8 cellular contexts compared by ENCODE assay signal in genomic region chr21:30839304-30839703, GRCh38.
DNase-seq lines count a peak whose midpoint lies in the region; ATAC-seq and TF ChIP-seq lines count a peak whose summit lies in the region.

No MANE protein-coding gene starts in this region.

- H3K27ac ChIP-seq in RWPE2 (ENCODE audit: poor library complexity, severe bottlenecking): no peak overlapping the region

- no peaks in the 10 kb centered on the region for H3K36me3 ChIP-seq in RWPE2 (ENCODE audit: low read depth)

- ATAC-seq in RWPE2 (ENCODE audit: low read depth): peak; percentile 69; the same call in 2 of the 3 replicates
- no peak for ATAC-seq in HG03521 (IDR thresholded peaks at IDR 0.05; ENCODE audit: unreplicated experiment)
- ATAC-seq in GM18861 (IDR thresholded peaks at IDR 0.05; ENCODE audit: unreplicated experiment): no peak

- H3K9me3 ChIP-seq in RWPE2 (ENCODE audit: severe bottlenecking): no peaks in the 10 kb centered on the region

- no peaks in the 10 kb centered on the region for H3K4me1 ChIP-seq in RWPE2 (ENCODE audit: insufficient read depth, poor library complexity, severe bottlenecking)

- peak; percentile 54 for DNase-seq in activated CD8-positive, alpha-beta memory T cell treated with anti-CD3 and anti-CD28 coated beads, Interleukin-2, amount 50 U/mL, for 48 hours
- no peak for DNase-seq in activated CD8-positive, alpha-beta memory T cell treated with anti-CD3 and anti-CD28 coated beads for 24 hours
- DNase-seq in RWPE2 (ENCODE audit: low spot score): no peak
- peak; percentile 28 for DNase-seq in choroid plexus epithelial cell (ENCODE audit: low read depth)
- peak; percentile 19 to 26 for DNase-seq in stimulated activated CD4-positive, alpha-beta T cell treated with anti-CD3 and anti-CD28 coated beads, Interleukin-2, amount 100 ng/mL, for 48 hours
- DNase-seq in NCI-H526 treated with DMSO at 0.1 percent for 48 hours (lab: John Stamatoyannopoulos, UW): no peak

- TF ChIP-seq CTCF in RWPE2 (IDR thresholded peaks at IDR 0.05; ENCODE audit: poor library complexity, severe bottlenecking): peak; percentile 63
- TF ChIP-seq CTCF in choroid plexus epithelial cell (conservative IDR thresholded peaks at IDR 0.05; ENCODE audit: low read depth, low read length): peak; percentile 43

- no peak overlapping the region for H3K4me3 ChIP-seq in RWPE2 (ENCODE audit: severe bottlenecking)
- no peak overlapping the region for H3K4me3 ChIP-seq in choroid plexus epithelial cell (ENCODE audit: low read depth, low read length)

- peaks cover 3% of the 10 kb centered on the region for H3K27me3 ChIP-seq in RWPE2 (ENCODE audit: insufficient read depth, poor library complexity, severe bottlenecking)

Comparison
In these comparisons a context has a peak if more than half of its experiments do, and no peak if none do; other contexts are left out.
1. DNase-seq: peak in activated CD8-positive, alpha-beta memory T cell treated with anti-CD3 and anti-CD28 coated beads, Interleukin-2, amount 50 U/mL, for 48 hours (single experiment), choroid plexus epithelial cell (single experiment) and stimulated activated CD4-positive, alpha-beta T cell treated with anti-CD3 and anti-CD28 coated beads, Interleukin-2, amount 100 ng/mL, for 48 hours (2 of 2); none in activated CD8-positive, alpha-beta memory T cell treated with anti-CD3 and anti-CD28 coated beads for 24 hours (single experiment), RWPE2 (single experiment) and NCI-H526 treated with DMSO at 0.1 percent for 48 hours (single experiment).